In genomic region chr12:12606793-12607589, GRCh38 we compare ENCODE assay signal across 9 cellular contexts. TPM values are rescaled to one million over a fixed set of nuclear protein-coding genes. Genes with fewer than 3 reads are reported as not detected.
DNase-seq lines count a peak whose midpoint lies in the region; ATAC-seq and TF ChIP-seq lines count a peak whose summit lies in the region.
"Had no signal": no experiment of that assay in that cellular context is flagged by ENCODE, and none has a peak within 500 bp of the region (broad histone marks: within the 10 kb centered on the region; RNA-seq: fewer than 3 reads in every experiment).

No MANE protein-coding gene starts in this region.

- H3K9me2 ChIP-seq in SK-N-SH, result no peaks in the 10 kb centered on the region

- peaks cover 9% of the 10 kb centered on the region for H3F3A ChIP-seq in SK-N-SH (replicated peaks; ENCODE audit: insufficient read depth)

- H3K27me3 ChIP-seq in SK-N-SH (ENCODE audit: insufficient read depth) (no peaks in the 10 kb centered on the region), brain microvascular endothelial cell (replicated peaks) (no peaks in the 10 kb centered on the region)

- H3K27me3 Mint-ChIP-seq in stimulated activated memory B cell treated with anti-CD40 and anti-IgM and Interleukin-4, amounts not matched to agents 10 μg/mL and 1 μg/mL and 100 μg/mL, for 72 hours, result no peaks in the 10 kb centered on the region
- H3K27me3 Mint-ChIP-seq in endothelial cell (ENCODE audit: unreplicated experiment), result peaks cover 4% of the 10 kb centered on the region

- H3K27ac ChIP-seq in SK-N-SH (ENCODE audit: low read depth in 2 of 2, low read length in 1 of 2), result no peak overlapping the region
- peak overlapping the region; percentile 53 for H3K27ac ChIP-seq in brain microvascular endothelial cell

- TF ChIP-seq RAD21 in SK-N-SH (IDR thresholded peaks at IDR 0.05; ENCODE audit: low read length), result no peak

- no peaks in the 10 kb centered on the region for H4K20me1 ChIP-seq in SK-N-SH (ENCODE audit: insufficient read depth)

- no peak overlapping the region for H3K9ac ChIP-seq in SK-N-SH

- H2AFZ ChIP-seq in SK-N-SH (ENCODE audit: low read depth), result peak overlapping the region; percentile 31; the same call in 1 of the 2 replicates

- H3K36me3 Mint-ChIP-seq in stimulated activated memory B cell treated with anti-CD40 and anti-IgM and Interleukin-4, amounts not matched to agents 10 μg/mL and 1 μg/mL and 100 μg/mL, for 72 hours, result no peaks in the 10 kb centered on the region
- H3K36me3 Mint-ChIP-seq in endothelial cell (ENCODE audit: low read depth, unreplicated experiment), result no peaks in the 10 kb centered on the region

- TF ChIP-seq CTCF in SK-N-SH (IDR thresholded peaks at IDR 0.05) (no peak), brain microvascular endothelial cell (IDR thresholded peaks at IDR 0.05; ENCODE audit: low read depth, low read length, missing control alignments) (no peak), omental fat pad (IDR thresholded peaks at IDR 0.05) (no peak), endothelial cell (IDR thresholded peaks at IDR 0.05; ENCODE audit: unreplicated experiment) (no peak)

- H3K4me3 Mint-ChIP-seq in stimulated activated memory B cell treated with anti-CD40 and anti-IgM and Interleukin-4, amounts not matched to agents 10 μg/mL and 1 μg/mL and 100 μg/mL, for 72 hours, result no peak overlapping the region
- no peak overlapping the region for H3K4me3 Mint-ChIP-seq in endothelial cell (ENCODE audit: unreplicated experiment)

- ATAC-seq in SK-N-SH treated with all-trans-retinoic acid at 6 μM for 48 hours (no peak), HG03432 (IDR thresholded peaks at IDR 0.05; ENCODE audit: unreplicated experiment) (peak; percentile 36), omental fat pad (ENCODE audit: low FRiP score) (no peak)
- peak; percentile 62 for ATAC-seq in stimulated activated memory B cell treated with anti-CD40 and anti-IgM and Interleukin-4, amounts not matched to agents 10 μg/mL and 1 μg/mL and 100 μg/mL, for 72 hours

- H3K27ac Mint-ChIP-seq in stimulated activated memory B cell treated with anti-CD40 and anti-IgM and Interleukin-4, amounts not matched to agents 10 μg/mL and 1 μg/mL and 100 μg/mL, for 72 hours, result peak overlapping the region; percentile 80
- H3K27ac Mint-ChIP-seq in endothelial cell (ENCODE audit: unreplicated experiment), result no peak overlapping the region

- no peak overlapping the region for H3K4me3 ChIP-seq in SK-N-SH (ENCODE audit: low read depth in 2 of 2, low read length in 1 of 2)
- H3K4me3 ChIP-seq in brain microvascular endothelial cell (ENCODE audit: low read depth, low read length), result no peak overlapping the region

- DNase-seq in SK-N-SH (no peak), brain microvascular endothelial cell (peak; percentile 71), GF-D8 (lab: John Stamatoyannopoulos, UW) (no peak), omental fat pad (ENCODE audit: low spot score) (no peak), endothelial cell (ENCODE audit: low spot score) (no peak)
- DNase-seq: NCI-H2227 treated with DMSO at 0.1 percent for 48 hours had no signal

- H3K9me3 ChIP-seq in SK-N-SH, result no peaks in the 10 kb centered on the region

- CTCF ChIA-PET in SK-N-SH (lab: Yijun Ruan, JAX), result interaction anchor here (0.6 kb wide), 1 partner anchor 28 kb away, joined by 4 read pairs; no protein-coding TSS in a partner anchor

- H3K4me2 ChIP-seq in SK-N-SH, result no peak overlapping the region

- H3K79me2 ChIP-seq in SK-N-SH (ENCODE audit: insufficient read depth), result no peaks in the 10 kb centered on the region

- H3K36me3 ChIP-seq in SK-N-SH (replicated peaks in 1 of 2; ENCODE audit: control insufficient read depth in 1 of 2, insufficient read depth in 2 of 2, low read length in 1 of 2) (no peaks in the 10 kb centered on the region), brain microvascular endothelial cell (replicated peaks) (no peaks in the 10 kb centered on the region)

- no peak for TF ChIP-seq EP300 in SK-N-SH (IDR thresholded peaks at IDR 0.05; ENCODE audit: borderline replicate concordance in 1 of 2, low read depth in 1 of 2, low read length in 1 of 2)

- 62% methylated on average over 7 of the region's 7 CpGs for WGBS in SK-N-SH (ENCODE audit: low lambda C conversion rate)

- peaks cover 25% of the 10 kb centered on the region for H3K4me1 Mint-ChIP-seq in stimulated activated memory B cell treated with anti-CD40 and anti-IgM and Interleukin-4, amounts not matched to agents 10 μg/mL and 1 μg/mL and 100 μg/mL, for 72 hours
- H3K4me1 Mint-ChIP-seq in endothelial cell (ENCODE audit: unreplicated experiment), result peaks cover 3% of the 10 kb centered on the region

- POLR2A ChIA-PET in SK-N-SH (lab: Yijun Ruan, JAX), result no interaction called here

- peaks cover 0 to 2% of the 10 kb centered on the region in 2 experiments; a peak in 1 of 4 replicates for H3K4me1 ChIP-seq in SK-N-SH (ENCODE audit: control insufficient read depth in 1 of 2, insufficient read depth in 2 of 2, low read depth in 1 of 2, low read length in 1 of 2)

- in situ Hi-C loops in brain microvascular endothelial cell (cut with HindIII; ENCODE audit: low pct_ligation_motif_present, low sequenced_read_pairs), result no loop called here

- no peaks in the 10 kb centered on the region for H3K9me3 Mint-ChIP-seq in stimulated activated memory B cell treated with anti-CD40 and anti-IgM and Interleukin-4, amounts not matched to agents 10 μg/mL and 1 μg/mL and 100 μg/mL, for 72 hours
- no peaks in the 10 kb centered on the region for H3K9me3 Mint-ChIP-seq in endothelial cell (ENCODE audit: unreplicated experiment)

TF ChIP-seq in SK-N-SH, 30 proteins besides CTCF, POLR2A, EP300 and RAD21 (continues in another document):
- TF ChIP-seq MEF2A (IDR thresholded peaks at IDR 0.05; ENCODE audit: borderline replicate concordance, low read depth), result no peak
- TF ChIP-seq IRF3 (IDR thresholded peaks at IDR 0.05; ENCODE audit: low read depth, low read length), result no peak
- TF ChIP-seq MXI1 (IDR thresholded peaks at IDR 0.05; ENCODE audit: low read depth, low read length), result no peak
- no peak for TF ChIP-seq FOSL2 (IDR thresholded peaks at IDR 0.05; ENCODE audit: borderline replicate concordance, low read depth)
- no peak for TF ChIP-seq NFIC (IDR thresholded peaks at IDR 0.05; ENCODE audit: borderline replicate concordance)
- TF ChIP-seq MAX (IDR thresholded peaks at IDR 0.05; ENCODE audit: low read depth), result no peak
- TF ChIP-seq EZH2phosphoT487 (IDR thresholded peaks at IDR 0.05; ENCODE audit: borderline replicate concordance, low read depth), result no peak
- no peak for TF ChIP-seq SMC3 (IDR thresholded peaks at IDR 0.05; ENCODE audit: low read depth, low read length)
- TF ChIP-seq FOXJ3 (CRISPR knock-in tag; IDR thresholded peaks at IDR 0.05), result no peak
- no peak for TF ChIP-seq RXRA (IDR thresholded peaks at IDR 0.05; ENCODE audit: borderline replicate concordance, low read depth)
- no peak for TF ChIP-seq RCOR1 (IDR thresholded peaks at IDR 0.05; ENCODE audit: low read length)

TF ChIP-seq in SK-N-SH treated with all-trans-retinoic acid at 6 μM for 48 hours, 23 proteins besides CTCF, POLR2A, EP300 and RAD21 (continues in another document):
- TF ChIP-seq OSR1 (CRISPR knock-in tag; IDR thresholded peaks at IDR 0.05) (no peak), CREB5 (CRISPR knock-in tag; IDR thresholded peaks at IDR 0.05; ENCODE audit: low read depth) (no peak), TCF4 (CRISPR knock-in tag; IDR thresholded peaks at IDR 0.05; ENCODE audit: borderline replicate concordance) (no peak), RARB (CRISPR knock-in tag; IDR thresholded peaks at IDR 0.05) (no peak), CSDC2 (CRISPR knock-in tag; IDR thresholded peaks at IDR 0.05) (no peak), TSHZ2 (CRISPR knock-in tag; IDR thresholded peaks at IDR 0.05) (no peak), ISL1 (CRISPR knock-in tag; IDR thresholded peaks at IDR 0.05) (no peak), PPARA (CRISPR knock-in tag; IDR thresholded peaks at IDR 0.05; ENCODE audit: borderline replicate concordance) (no peak)

RNA-seq across cellular contexts. Expression of gene CREBL2, which starts 4.7 kb away (rescaled TPM):
- 12.6 and 16.2 TPM in 2 replicates for polyA plus RNA-seq in SK-N-SH (2012; rRNA removed)
- polyA plus RNA-seq in SK-N-SH (2012; cell fraction: cytosol; rRNA removed), result 20.2 and 20.7 TPM in 2 replicates
- 4.0 and 6.7 TPM in 2 replicates for polyA plus RNA-seq in SK-N-SH (2012; cell fraction: nucleus; rRNA removed)
- 10 to 100 TPM; 53.0 to 73.9 (median 63.1) TPM for total RNA-seq in omental fat pad
- 26.9 TPM for total RNA-seq in endothelial cell (ENCODE audit: unreplicated experiment)

RNA-seq across cellular contexts. Expression of gene DUSP16, which starts 44.3 kb away (rescaled TPM):
- polyA plus RNA-seq in SK-N-SH (2012; rRNA removed), result 7.1 and 8.5 TPM in 2 replicates
- polyA plus RNA-seq in SK-N-SH (2012; cell fraction: cytosol; rRNA removed), result 8.6 and 9.8 TPM in 2 replicates
- polyA plus RNA-seq in SK-N-SH (2012; cell fraction: nucleus; rRNA removed), result 5.0 and 7.1 TPM in 2 replicates
- 10 to 100 TPM; 18.2 to 29.6 (median 18.7) TPM for total RNA-seq in omental fat pad
- 12.9 TPM for total RNA-seq in endothelial cell (ENCODE audit: unreplicated experiment)

Comparison
In these comparisons a context has a peak if more than half of its experiments do, and no peak if none do; other contexts are left out.
1. ATAC-seq: peak in HG03432 (single experiment) and stimulated activated memory B cell treated with anti-CD40 and anti-IgM and Interleukin-4, amounts not matched to agents 10 μg/mL and 1 μg/mL and 100 μg/mL, for 72 hours (single experiment); none in SK-N-SH treated with all-trans-retinoic acid at 6 μM for 48 hours (single experiment) and omental fat pad (single experiment).